1 cellular context compared by ENCODE assay signal in the genomic region with DNA sequence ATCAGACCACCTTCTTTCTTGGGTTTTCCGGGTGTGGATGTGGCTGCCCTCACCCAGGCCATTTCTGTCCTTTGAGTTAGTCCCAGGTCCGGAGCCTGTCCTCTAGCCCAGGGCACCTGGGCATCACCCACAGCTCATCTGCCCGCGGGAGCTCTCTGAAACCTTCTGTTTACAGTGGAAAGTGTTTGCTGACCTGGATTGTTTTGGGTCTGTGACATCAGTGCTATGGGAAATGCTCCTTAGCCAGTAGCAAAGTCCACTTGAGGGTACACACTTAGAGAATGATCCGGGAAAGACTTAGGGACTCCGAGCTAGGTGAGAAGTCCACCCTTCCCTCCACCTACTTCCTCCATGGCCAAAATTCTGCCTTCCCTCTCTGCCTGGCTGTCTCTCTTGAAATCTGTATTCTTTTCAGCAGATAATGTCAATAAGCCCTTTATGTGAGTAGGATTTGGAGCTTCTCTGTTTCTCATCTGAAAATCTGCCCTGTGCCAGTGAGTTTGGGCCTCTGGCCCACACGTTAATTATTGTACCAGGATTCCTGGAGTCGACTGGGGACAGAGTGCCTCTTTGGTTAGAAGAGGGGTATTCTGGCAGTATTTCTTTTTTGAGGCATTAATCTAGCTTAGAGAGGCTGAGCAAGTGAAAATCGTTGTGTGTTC.
A peak's percentile ranks its signal among the peaks of the same experiment; 100 is the strongest.
TF ChIP-seq lines count a peak whose summit lies in the region.

No MANE protein-coding gene starts in this region.

TF ChIP-seq in HepG2, 621 proteins besides CTCF, POLR2A, EP300 and RAD21 (continued from another document and continues in another):
- TF ChIP-seq, protein P1, sequence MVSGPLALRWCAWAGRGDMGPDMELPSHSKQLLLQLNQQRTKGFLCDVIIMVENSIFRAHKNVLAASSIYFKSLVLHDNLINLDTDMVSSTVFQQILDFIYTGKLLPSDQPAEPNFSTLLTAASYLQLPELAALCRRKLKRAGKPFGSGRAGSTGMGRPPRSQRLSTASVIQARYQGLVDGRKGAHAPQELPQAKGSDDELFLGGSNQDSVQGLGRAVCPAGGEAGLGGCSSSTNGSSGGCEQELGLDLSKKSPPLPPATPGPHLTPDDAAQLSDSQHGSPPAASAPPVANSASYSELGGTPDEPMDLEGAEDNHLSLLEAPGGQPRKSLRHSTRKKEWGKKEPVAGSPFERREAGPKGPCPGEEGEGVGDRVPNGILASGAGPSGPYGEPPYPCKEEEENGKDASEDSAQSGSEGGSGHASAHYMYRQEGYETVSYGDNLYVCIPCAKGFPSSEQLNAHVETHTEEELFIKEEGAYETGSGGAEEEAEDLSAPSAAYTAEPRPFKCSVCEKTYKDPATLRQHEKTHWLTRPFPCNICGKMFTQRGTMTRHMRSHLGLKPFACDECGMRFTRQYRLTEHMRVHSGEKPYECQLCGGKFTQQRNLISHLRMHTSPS (CRISPR knock-in tag; IDR thresholded peaks at IDR 0.05; ENCODE audit: low read depth): peak; percentile 82
- TF ChIP-seq ZFP36L2 (CRISPR knock-in tag; IDR thresholded peaks at IDR 0.05) (no peak), RORA (CRISPR knock-in tag; IDR thresholded peaks at IDR 0.05) (no peak), SOX13 (IDR thresholded peaks at IDR 0.05) (peak; percentile 59; the same call in 1 of the 2 replicates), SOX13 (CRISPR knock-in tag; conservative IDR thresholded peaks at IDR 0.05 in 1 of 2, IDR thresholded peaks at IDR 0.05 in 1 of 2) (peak in 1 of 2 experiments; percentile 71; a peak in 2 of 4 replicates), MTA3 (CRISPR knock-in tag; IDR thresholded peaks at IDR 0.05) (no peak), ZNF367 (CRISPR knock-in tag; IDR thresholded peaks at IDR 0.05; ENCODE audit: borderline replicate concordance) (no peak), ZNF720 (CRISPR knock-in tag; IDR thresholded peaks at IDR 0.05) (no peak), ZNF550 (CRISPR knock-in tag; IDR thresholded peaks at IDR 0.05; ENCODE audit: borderline replicate concordance) (no peak), ZNF251 (CRISPR knock-in tag; IDR thresholded peaks at IDR 0.05) (no peak), ZNF510 (CRISPR knock-in tag; IDR thresholded peaks at IDR 0.05; ENCODE audit: low read depth) (no peak), TP53 (CRISPR knock-in tag; conservative IDR thresholded peaks at IDR 0.05) (no peak), NFE2 (CRISPR knock-in tag; IDR thresholded peaks at IDR 0.05) (no peak), GATAD1 (CRISPR knock-in tag; IDR thresholded peaks at IDR 0.05) (no peak)
- TF ChIP-seq, protein P2, sequence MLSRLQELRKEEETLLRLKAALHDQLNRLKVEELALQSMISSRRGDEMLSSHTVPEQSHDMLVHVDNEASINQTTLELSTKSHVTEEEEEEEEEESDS (CRISPR knock-in tag; IDR thresholded peaks at IDR 0.05; ENCODE audit: borderline replicate concordance): no peak
- TF ChIP-seq, protein P3, sequence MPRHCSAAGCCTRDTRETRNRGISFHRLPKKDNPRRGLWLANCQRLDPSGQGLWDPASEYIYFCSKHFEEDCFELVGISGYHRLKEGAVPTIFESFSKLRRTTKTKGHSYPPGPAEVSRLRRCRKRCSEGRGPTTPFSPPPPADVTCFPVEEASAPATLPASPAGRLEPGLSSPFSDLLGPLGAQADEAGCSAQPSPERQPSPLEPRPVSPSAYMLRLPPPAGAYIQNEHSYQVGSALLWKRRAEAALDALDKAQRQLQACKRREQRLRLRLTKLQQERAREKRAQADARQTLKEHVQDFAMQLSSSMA (CRISPR knock-in tag; IDR thresholded peaks at IDR 0.05): no peak
- TF ChIP-seq, protein P4, sequence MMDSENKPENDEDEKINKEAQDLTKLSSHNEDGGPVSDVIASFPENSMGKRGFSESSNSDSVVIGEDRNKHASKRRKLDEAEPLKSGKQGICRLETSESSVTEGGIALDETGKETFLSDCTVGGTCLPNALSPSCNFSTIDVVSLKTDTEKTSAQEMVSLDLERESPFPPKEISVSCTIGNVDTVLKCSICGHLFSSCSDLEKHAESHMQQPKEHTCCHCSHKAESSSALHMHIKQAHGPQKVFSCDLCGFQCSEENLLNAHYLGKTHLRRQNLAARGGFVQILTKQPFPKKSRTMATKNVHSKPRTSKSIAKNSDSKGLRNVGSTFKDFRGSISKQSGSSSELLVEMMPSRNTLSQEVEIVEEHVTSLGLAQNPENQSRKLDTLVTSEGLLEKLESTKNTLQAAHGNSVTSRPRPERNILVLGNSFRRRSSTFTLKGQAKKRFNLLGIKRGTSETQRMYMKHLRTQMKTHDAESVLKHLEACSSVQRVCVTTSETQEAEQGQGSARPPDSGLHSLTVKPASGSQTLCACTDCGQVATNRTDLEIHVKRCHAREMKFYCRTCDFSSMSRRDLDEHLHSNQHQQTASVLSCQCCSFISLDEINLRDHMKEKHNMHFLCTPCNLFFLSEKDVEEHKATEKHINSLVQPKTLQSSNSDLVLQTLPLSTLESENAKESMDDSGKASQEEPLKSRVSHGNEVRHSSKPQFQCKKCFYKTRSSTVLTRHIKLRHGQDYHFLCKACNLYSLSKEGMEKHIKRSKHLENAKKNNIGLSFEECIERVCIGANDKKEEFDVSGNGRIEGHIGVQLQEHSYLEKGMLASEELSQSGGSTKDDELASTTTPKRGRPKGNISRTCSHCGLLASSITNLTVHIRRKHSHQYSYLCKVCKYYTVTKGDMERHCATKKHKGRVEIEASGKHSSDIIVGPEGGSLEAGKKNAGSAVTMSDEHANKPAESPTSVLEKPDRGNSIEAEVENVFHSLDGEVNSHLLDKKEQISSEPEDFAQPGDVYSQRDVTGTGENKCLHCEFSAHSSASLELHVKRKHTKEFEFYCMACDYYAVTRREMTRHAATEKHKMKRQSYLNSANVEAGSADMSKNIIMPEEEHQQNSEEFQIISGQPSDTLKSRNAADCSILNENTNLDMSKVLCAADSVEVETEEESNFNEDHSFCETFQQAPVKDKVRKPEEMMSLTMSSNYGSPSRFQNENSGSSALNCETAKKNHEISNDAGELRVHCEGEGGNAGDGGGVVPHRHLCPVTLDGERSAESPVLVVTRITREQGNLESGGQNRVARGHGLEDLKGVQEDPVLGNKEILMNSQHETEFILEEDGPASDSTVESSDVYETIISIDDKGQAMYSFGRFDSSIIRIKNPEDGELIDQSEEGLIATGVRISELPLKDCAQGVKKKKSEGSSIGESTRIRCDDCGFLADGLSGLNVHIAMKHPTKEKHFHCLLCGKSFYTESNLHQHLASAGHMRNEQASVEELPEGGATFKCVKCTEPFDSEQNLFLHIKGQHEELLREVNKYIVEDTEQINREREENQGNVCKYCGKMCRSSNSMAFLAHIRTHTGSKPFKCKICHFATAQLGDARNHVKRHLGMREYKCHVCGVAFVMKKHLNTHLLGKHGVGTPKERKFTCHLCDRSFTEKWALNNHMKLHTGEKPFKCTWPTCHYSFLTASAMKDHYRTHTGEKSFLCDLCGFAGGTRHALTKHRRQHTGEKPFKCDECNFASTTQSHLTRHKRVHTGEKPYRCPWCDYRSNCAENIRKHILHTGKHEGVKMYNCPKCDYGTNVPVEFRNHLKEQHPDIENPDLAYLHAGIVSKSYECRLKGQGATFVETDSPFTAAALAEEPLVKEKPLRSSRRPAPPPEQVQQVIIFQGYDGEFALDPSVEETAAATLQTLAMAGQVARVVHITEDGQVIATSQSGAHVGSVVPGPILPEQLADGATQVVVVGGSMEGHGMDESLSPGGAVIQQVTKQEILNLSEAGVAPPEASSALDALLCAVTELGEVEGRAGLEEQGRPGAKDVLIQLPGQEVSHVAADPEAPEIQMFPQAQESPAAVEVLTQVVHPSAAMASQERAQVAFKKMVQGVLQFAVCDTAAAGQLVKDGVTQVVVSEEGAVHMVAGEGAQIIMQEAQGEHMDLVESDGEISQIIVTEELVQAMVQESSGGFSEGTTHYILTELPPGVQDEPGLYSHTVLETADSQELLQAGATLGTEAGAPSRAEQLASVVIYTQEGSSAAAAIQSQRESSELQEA (CRISPR knock-in tag; IDR thresholded peaks at IDR 0.05; ENCODE audit: not compliant biosample characterization): no peak
- TF ChIP-seq, protein P5, sequence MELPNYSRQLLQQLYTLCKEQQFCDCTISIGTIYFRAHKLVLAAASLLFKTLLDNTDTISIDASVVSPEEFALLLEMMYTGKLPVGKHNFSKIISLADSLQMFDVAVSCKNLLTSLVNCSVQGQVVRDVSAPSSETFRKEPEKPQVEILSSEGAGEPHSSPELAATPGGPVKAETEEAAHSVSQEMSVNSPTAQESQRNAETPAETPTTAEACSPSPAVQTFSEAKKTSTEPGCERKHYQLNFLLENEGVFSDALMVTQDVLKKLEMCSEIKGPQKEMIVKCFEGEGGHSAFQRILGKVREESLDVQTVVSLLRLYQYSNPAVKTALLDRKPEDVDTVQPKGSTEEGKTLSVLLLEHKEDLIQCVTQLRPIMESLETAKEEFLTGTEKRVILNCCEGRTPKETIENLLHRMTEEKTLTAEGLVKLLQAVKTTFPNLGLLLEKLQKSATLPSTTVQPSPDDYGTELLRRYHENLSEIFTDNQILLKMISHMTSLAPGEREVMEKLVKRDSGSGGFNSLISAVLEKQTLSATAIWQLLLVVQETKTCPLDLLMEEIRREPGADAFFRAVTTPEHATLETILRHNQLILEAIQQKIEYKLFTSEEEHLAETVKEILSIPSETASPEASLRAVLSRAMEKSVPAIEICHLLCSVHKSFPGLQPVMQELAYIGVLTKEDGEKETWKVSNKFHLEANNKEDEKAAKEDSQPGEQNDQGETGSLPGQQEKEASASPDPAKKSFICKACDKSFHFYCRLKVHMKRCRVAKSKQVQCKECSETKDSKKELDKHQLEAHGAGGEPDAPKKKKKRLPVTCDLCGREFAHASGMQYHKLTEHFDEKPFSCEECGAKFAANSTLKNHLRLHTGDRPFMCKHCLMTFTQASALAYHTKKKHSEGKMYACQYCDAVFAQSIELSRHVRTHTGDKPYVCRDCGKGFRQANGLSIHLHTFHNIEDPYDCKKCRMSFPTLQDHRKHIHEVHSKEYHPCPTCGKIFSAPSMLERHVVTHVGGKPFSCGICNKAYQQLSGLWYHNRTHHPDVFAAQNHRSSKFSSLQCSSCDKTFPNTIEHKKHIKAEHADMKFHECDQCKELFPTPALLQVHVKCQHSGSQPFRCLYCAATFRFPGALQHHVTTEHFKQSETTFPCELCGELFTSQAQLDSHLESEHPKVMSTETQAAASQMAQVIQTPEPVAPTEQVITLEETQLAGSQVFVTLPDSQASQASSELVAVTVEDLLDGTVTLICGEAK (IDR thresholded peaks at IDR 0.05): no peak
- TF ChIP-seq, protein P5 (CRISPR knock-in tag; IDR thresholded peaks at IDR 0.05): peak; percentile 24; the same call in 1 of the 2 replicates
- TF ChIP-seq, protein P6, sequence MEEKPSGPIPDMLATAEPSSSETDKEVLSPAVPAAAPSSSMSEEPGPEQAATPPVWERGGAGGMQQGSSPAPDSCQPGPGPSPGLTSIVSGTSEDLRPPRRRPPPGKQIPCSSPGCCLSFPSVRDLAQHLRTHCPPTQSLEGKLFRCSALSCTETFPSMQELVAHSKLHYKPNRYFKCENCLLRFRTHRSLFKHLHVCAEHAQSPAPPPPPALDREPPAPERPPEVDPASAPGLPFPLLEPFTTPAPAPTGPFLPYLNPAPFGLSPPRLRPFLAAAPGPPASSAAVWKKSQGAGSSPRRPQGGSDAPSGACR (CRISPR knock-in tag; IDR thresholded peaks at IDR 0.05): no peak
- TF ChIP-seq, protein P7, sequence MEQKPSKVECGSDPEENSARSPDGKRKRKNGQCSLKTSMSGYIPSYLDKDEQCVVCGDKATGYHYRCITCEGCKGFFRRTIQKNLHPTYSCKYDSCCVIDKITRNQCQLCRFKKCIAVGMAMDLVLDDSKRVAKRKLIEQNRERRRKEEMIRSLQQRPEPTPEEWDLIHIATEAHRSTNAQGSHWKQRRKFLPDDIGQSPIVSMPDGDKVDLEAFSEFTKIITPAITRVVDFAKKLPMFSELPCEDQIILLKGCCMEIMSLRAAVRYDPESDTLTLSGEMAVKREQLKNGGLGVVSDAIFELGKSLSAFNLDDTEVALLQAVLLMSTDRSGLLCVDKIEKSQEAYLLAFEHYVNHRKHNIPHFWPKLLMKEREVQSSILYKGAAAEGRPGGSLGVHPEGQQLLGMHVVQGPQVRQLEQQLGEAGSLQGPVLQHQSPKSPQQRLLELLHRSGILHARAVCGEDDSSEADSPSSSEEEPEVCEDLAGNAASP (CRISPR knock-in tag; IDR thresholded peaks at IDR 0.05; ENCODE audit: borderline replicate concordance): peak; percentile 53; the same call in 1 of the 2 replicates
- TF ChIP-seq, protein P8, sequence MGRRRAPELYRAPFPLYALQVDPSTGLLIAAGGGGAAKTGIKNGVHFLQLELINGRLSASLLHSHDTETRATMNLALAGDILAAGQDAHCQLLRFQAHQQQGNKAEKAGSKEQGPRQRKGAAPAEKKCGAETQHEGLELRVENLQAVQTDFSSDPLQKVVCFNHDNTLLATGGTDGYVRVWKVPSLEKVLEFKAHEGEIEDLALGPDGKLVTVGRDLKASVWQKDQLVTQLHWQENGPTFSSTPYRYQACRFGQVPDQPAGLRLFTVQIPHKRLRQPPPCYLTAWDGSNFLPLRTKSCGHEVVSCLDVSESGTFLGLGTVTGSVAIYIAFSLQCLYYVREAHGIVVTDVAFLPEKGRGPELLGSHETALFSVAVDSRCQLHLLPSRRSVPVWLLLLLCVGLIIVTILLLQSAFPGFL (CRISPR knock-in tag; IDR thresholded peaks at IDR 0.05): no peak
